Comparison of ENCODE assay signal across 8 cellular contexts in the genomic region with DNA sequence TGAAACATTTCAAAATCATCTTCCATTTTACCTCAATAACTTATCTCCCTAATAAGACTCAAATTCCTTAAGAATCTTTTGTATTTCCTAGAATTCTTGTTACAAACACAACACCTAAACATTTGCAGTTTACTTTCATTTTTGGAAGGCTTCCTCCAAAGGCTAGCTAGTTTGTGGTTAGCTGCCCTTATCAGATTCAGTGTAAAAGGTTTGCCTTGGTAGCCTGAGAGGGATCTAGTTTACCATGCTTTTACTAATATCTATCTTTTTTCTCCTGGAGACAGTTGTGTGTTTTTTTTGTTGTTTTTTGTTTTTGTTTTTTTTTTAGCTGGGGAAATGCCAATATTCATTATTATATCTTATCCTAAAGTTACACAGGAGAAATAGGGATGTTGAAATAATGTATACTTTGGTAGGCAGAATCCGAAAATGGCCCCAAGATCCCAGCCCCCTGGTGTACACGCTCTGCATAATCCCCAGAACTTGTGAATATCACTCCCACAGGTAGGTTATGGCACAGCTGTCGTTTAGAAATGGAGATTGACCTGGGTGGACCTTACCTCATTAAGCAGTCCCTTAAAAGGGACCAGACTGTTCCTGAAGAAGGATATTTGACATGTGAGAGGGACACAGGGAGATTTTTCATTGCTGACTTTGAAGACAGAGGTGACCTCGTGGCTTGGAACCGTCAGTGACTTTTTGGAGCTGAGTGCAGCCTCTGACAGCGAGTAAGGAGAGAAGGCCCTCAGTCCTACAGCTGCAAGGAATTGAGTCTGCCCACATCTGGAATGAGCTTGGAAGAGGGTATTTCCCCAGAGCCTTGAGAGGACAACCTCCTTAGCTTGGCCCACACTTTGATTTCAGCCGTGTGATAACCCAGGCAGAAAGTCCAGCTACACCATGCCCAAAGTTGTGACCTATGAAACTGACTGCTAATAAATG. TPM values are rescaled to one million over a fixed set of nuclear protein-coding genes. Genes with fewer than 3 reads are reported as not detected.
DNase-seq lines count a peak whose midpoint lies in the region; ATAC-seq and TF ChIP-seq lines count a peak whose summit lies in the region.

No MANE protein-coding gene starts in this region.

- peaks cover 63% of the 10 kb centered on the region for H3K4me1 Mint-ChIP-seq in activated T-helper 1 cell treated with anti-CD3 and anti-CD28 coated beads, Interleukin-12 subunit alpha, Interleukin-12 subunit beta, Interleukin-2, Interleukin-4 antibody, amounts not matched to agents 30 ng/mL and 10 ng/mL and 1 ng/mL, durations not matched to agents 14 hours and 24 hours and 36 hours (ENCODE audit: low read depth)
- H3K4me1 Mint-ChIP-seq in immature natural killer cell, result peaks cover 65 to 78% of the 10 kb centered on the region in 2 donors
- H3K4me1 Mint-ChIP-seq in activated T-cell treated with anti-CD3 and anti-CD28 coated beads, Interleukin-2, amount 50 U/mL, for 24 hours (ENCODE audit: low read depth), result peaks cover 72% of the 10 kb centered on the region

- no peaks in the 10 kb centered on the region for H3K9me3 Mint-ChIP-seq in activated T-helper 1 cell treated with anti-CD3 and anti-CD28 coated beads, Interleukin-12 subunit alpha, Interleukin-12 subunit beta, Interleukin-2, Interleukin-4 antibody, amounts not matched to agents 30 ng/mL and 10 ng/mL and 1 ng/mL, durations not matched to agents 14 hours and 24 hours and 36 hours
- H3K9me3 Mint-ChIP-seq in immature natural killer cell, result peaks cover 0 to 2% (median 0%) of the 10 kb centered on the region in 6 donors
- H3K9me3 Mint-ChIP-seq in activated T-cell treated with anti-CD3 and anti-CD28 coated beads, Interleukin-2, amount 50 U/mL, for 24 hours, result no peaks in the 10 kb centered on the region

- ATAC-seq in GM21576 (IDR thresholded peaks at IDR 0.05; ENCODE audit: unreplicated experiment) (peak; percentile 39), HG02623 (IDR thresholded peaks at IDR 0.05; ENCODE audit: unreplicated experiment) (no peak)

- TF ChIP-seq CTCF in AG09319 (IDR thresholded peaks at IDR 0.05; ENCODE audit: low read depth, low read length), result peak; percentile 1; the same call in 1 of the 2 replicates

- H3K27me3 Mint-ChIP-seq in activated T-helper 1 cell treated with anti-CD3 and anti-CD28 coated beads, Interleukin-12 subunit alpha, Interleukin-12 subunit beta, Interleukin-2, Interleukin-4 antibody, amounts not matched to agents 30 ng/mL and 10 ng/mL and 1 ng/mL, durations not matched to agents 14 hours and 24 hours and 36 hours (ENCODE audit: insufficient read depth), result peaks cover 20% of the 10 kb centered on the region
- H3K27me3 Mint-ChIP-seq in immature natural killer cell (ENCODE audit: low read depth in 3 of 3), result peaks cover 0 to 2% (median 2%) of the 10 kb centered on the region in 3 donors
- H3K27me3 Mint-ChIP-seq in activated T-cell treated with anti-CD3 and anti-CD28 coated beads, Interleukin-2, amount 50 U/mL, for 24 hours, result no peaks in the 10 kb centered on the region

- H3K4me3 Mint-ChIP-seq in activated T-helper 1 cell treated with anti-CD3 and anti-CD28 coated beads, Interleukin-12 subunit alpha, Interleukin-12 subunit beta, Interleukin-2, Interleukin-4 antibody, amounts not matched to agents 30 ng/mL and 10 ng/mL and 1 ng/mL, durations not matched to agents 14 hours and 24 hours and 36 hours, result peak overlapping the region; percentile 16
- peak overlapping the region; percentile 52 to 83 (median 69) for H3K4me3 Mint-ChIP-seq in immature natural killer cell
- no peak overlapping the region for H3K4me3 Mint-ChIP-seq in activated T-cell treated with anti-CD3 and anti-CD28 coated beads, Interleukin-2, amount 50 U/mL, for 24 hours

- no peak overlapping the region for H3K27ac Mint-ChIP-seq in activated T-helper 1 cell treated with anti-CD3 and anti-CD28 coated beads, Interleukin-12 subunit alpha, Interleukin-12 subunit beta, Interleukin-2, Interleukin-4 antibody, amounts not matched to agents 30 ng/mL and 10 ng/mL and 1 ng/mL, durations not matched to agents 14 hours and 24 hours and 36 hours
- peak overlapping the region; percentile 82 to 91 (median 88) for H3K27ac Mint-ChIP-seq in immature natural killer cell
- no peak overlapping the region for H3K27ac Mint-ChIP-seq in activated T-cell treated with anti-CD3 and anti-CD28 coated beads, Interleukin-2, amount 50 U/mL, for 24 hours

- intact Hi-C loops in activated T-helper 1 cell treated with anti-CD3 and anti-CD28 coated beads, Interleukin-12 subunit alpha, Interleukin-12 subunit beta, Interleukin-2, Interleukin-4 antibody, amounts not matched to agents 30 ng/mL and 10 ng/mL and 1 ng/mL, durations not matched to agents 14 hours and 24 hours and 36 hours (cut with micrococcal nuclease), result no loop called here

- H3K36me3 Mint-ChIP-seq in activated T-helper 1 cell treated with anti-CD3 and anti-CD28 coated beads, Interleukin-12 subunit alpha, Interleukin-12 subunit beta, Interleukin-2, Interleukin-4 antibody, amounts not matched to agents 30 ng/mL and 10 ng/mL and 1 ng/mL, durations not matched to agents 14 hours and 24 hours and 36 hours (ENCODE audit: low read depth), result peaks cover 4% of the 10 kb centered on the region
- H3K36me3 Mint-ChIP-seq in immature natural killer cell, result peaks cover 0 to 4% (median 0%) of the 10 kb centered on the region in 3 donors
- H3K36me3 Mint-ChIP-seq in activated T-cell treated with anti-CD3 and anti-CD28 coated beads, Interleukin-2, amount 50 U/mL, for 24 hours (ENCODE audit: low read depth), result no peaks in the 10 kb centered on the region

- no peak for DNase-seq in AG09319 (ENCODE audit: extremely low read depth, low read depth)
- DNase-seq in activated T-helper 1 cell treated with anti-CD3 and anti-CD28 coated beads, Interleukin-12 subunit alpha, Interleukin-12 subunit beta, Interleukin-2, Interleukin-4 antibody, amounts not matched to agents 30 ng/mL and 10 ng/mL and 1 ng/mL, durations not matched to agents 14 hours and 24 hours and 36 hours (ENCODE audit: low spot score), result no peak
- peak; percentile 22 to 29 (median 24) for DNase-seq in immature natural killer cell
- no peak for DNase-seq in T-helper 9 cell
- DNase-seq in activated T-cell treated with anti-CD3 and anti-CD28 coated beads, Interleukin-2, amount 50 U/mL, for 24 hours, result no peak
- no peak for DNase-seq in DMS53 treated with DMSO at 0.1 percent for 48 hours (lab: John Stamatoyannopoulos, UW; ENCODE audit: unreplicated experiment)

RNA-seq across cellular contexts. Expression of gene SEPTIN11, which starts 33.4 kb away (rescaled TPM):
- total RNA-seq in activated T-helper 1 cell treated with anti-CD3 and anti-CD28 coated beads, Interleukin-12 subunit alpha, Interleukin-12 subunit beta, Interleukin-2, Interleukin-4 antibody, amounts not matched to agents 30 ng/mL and 10 ng/mL and 1 ng/mL, durations not matched to agents 14 hours and 24 hours and 36 hours, result 22.4 and 23.6 TPM in 2 replicates
- polyA plus RNA-seq in immature natural killer cell, result 10 to 100 TPM; 40.4 to 59.6 (median 57.5) TPM

Comparison
In these comparisons a context has a peak if more than half of its experiments do, and no peak if none do; other contexts are left out.
1. DNase-seq: peak in immature natural killer cell (3 of 3); none in AG09319 (single experiment), activated T-helper 1 cell treated with anti-CD3 and anti-CD28 coated beads, Interleukin-12 subunit alpha, Interleukin-12 subunit beta, Interleukin-2, Interleukin-4 antibody, amounts not matched to agents 30 ng/mL and 10 ng/mL and 1 ng/mL, durations not matched to agents 14 hours and 24 hours and 36 hours (single experiment), T-helper 9 cell (single experiment), activated T-cell treated with anti-CD3 and anti-CD28 coated beads, Interleukin-2, amount 50 U/mL, for 24 hours (single experiment) and DMS53 treated with DMSO at 0.1 percent for 48 hours (single experiment).
2. H3K27ac Mint-ChIP-seq: peak in immature natural killer cell (6 of 6); none in activated T-helper 1 cell treated with anti-CD3 and anti-CD28 coated beads, Interleukin-12 subunit alpha, Interleukin-12 subunit beta, Interleukin-2, Interleukin-4 antibody, amounts not matched to agents 30 ng/mL and 10 ng/mL and 1 ng/mL, durations not matched to agents 14 hours and 24 hours and 36 hours (single experiment) and activated T-cell treated with anti-CD3 and anti-CD28 coated beads, Interleukin-2, amount 50 U/mL, for 24 hours (single experiment).